Comparison of ENCODE assay signal across 6 cellular contexts in genomic region chr18:14342170-14342569, GRCh38.
A peak's percentile ranks its signal among the peaks of the same experiment; 100 is the strongest.
DNase-seq lines count a peak whose midpoint lies in the region; ATAC-seq and TF ChIP-seq lines count a peak whose summit lies in the region.
"Not testable (repeated sequence)": the region's sequence is repeated elsewhere in the genome, so short reads cannot be mapped to it uniquely, and the experiment has no call there.

No MANE protein-coding gene starts in this region.

- not testable (repeated sequence) for H3K4me3 ChIP-seq in Loucy (ENCODE audit: low read length, poor library complexity, severe bottlenecking); testis

- H2AFZ ChIP-seq in Loucy (ENCODE audit: low read length), result not testable (repeated sequence)

- 40 to 46% methylated on average over 3 of the region's 3 CpGs for WGBS in testis, 2 donors

- H4K20me1 ChIP-seq in Loucy (ENCODE audit: insufficient read depth, low read length, poor library complexity, severe bottlenecking), result not testable (repeated sequence)

- TF ChIP-seq CTCF in C4-2B (conservative IDR thresholded peaks at IDR 0.05); Loucy (conservative IDR thresholded peaks at IDR 0.05; ENCODE audit: low read length); testis (IDR thresholded peaks at IDR 0.05): not testable (repeated sequence)

- H3K9ac ChIP-seq in Loucy (ENCODE audit: low read depth, low read length, poor library complexity, severe bottlenecking), result not testable (repeated sequence)

- H3K4me1 ChIP-seq in Loucy (ENCODE audit: insufficient read depth, low read length, poor library complexity, severe bottlenecking), result peaks cover 14% of the 10 kb centered on the region
- not testable (repeated sequence) for H3K4me1 ChIP-seq in testis

- not testable (repeated sequence) for TF ChIP-seq POLR2A in testis (IDR thresholded peaks at IDR 0.05)

- H3K4me2 ChIP-seq in Loucy (ENCODE audit: low read depth, low read length, poor library complexity, severe bottlenecking), result peak overlapping the region; percentile 43

- H3K27me3 ChIP-seq in Loucy (ENCODE audit: insufficient read depth, low read length, poor library complexity, severe bottlenecking); testis: not testable (repeated sequence)

- not testable (repeated sequence) for H3K9me3 ChIP-seq in Loucy (ENCODE audit: insufficient read depth, low read depth, low read length); testis

- H3F3A ChIP-seq in Loucy (ENCODE audit: low read depth), result not testable (repeated sequence)

- not testable (repeated sequence) for H3K9me2 ChIP-seq in Loucy (replicated peaks; ENCODE audit: low read depth, low read length)

- H3K79me2 ChIP-seq in Loucy (ENCODE audit: insufficient read depth, low read length), result not testable (repeated sequence)

- H3K36me3 ChIP-seq in Loucy (ENCODE audit: insufficient read depth, low read length); testis (ENCODE audit: low read depth, missing control alignments): not testable (repeated sequence)

- H3K27ac ChIP-seq in C4-2B, result peak overlapping the region; percentile 45; the same call in 1 of the 2 replicates
- H3K27ac ChIP-seq in testis, result not testable (repeated sequence)

- intact Hi-C loops in left cardiac atrium (cut with DNase I); testis (cut with DNase I; ENCODE audit: low total_unique reads): not testable (repeated sequence)

- ATAC-seq in left cardiac atrium, result peak in 1 of 2 donors; percentile 18
- ATAC-seq in left lobe of liver, result peak; percentile 13

- peak; percentile 20 for DNase-seq in A172 (ENCODE audit: low spot score)
- DNase-seq in left cardiac atrium, result peak; percentile 49
- not testable (repeated sequence) for DNase-seq in left lobe of liver (ENCODE audit: low spot score)
- peak; percentile 61 for DNase-seq in testis
